36 cellular contexts compared by ENCODE assay signal in genomic region chr11:4714300-4714699, GRCh38. TPM values are rescaled to one million over a fixed set of nuclear protein-coding genes. Genes with fewer than 3 reads are reported as not detected.
"Had no signal": no experiment of that assay in that cellular context is flagged by ENCODE, and none has a peak within 500 bp of the region (broad histone marks: within the 10 kb centered on the region; RNA-seq: fewer than 3 reads in every experiment).

No MANE protein-coding gene starts in this region.

- H3K4me2 ChIP-seq: smooth muscle cell had no signal

- DNase-seq: naive thymus-derived CD4-positive, alpha-beta T cell; natural killer cell; nucleus accumbens; pancreas; psoas muscle; right cardiac atrium; spleen; stimulated activated CD4-positive, alpha-beta T cell treated with anti-CD3 and anti-CD28 coated beads, Interleukin-12 subunit alpha, Interleukin-12 subunit beta, amount 100 ng/mL, for 4 hours; stimulated activated CD4-positive, alpha-beta T cell treated with anti-CD3 and anti-CD28 coated beads, Interleukin-1b, Interleukin-23, amount 100 ng/mL, for 48 hours; stimulated activated CD4-positive, alpha-beta T cell treated with anti-CD3 and anti-CD28 coated beads, Interleukin-4, amount 100 ng/mL, for 1 hour; stimulated activated CD4-positive, alpha-beta T cell treated with anti-CD3 and anti-CD28 coated beads, Interleukin-4, amount 100 ng/mL, for 4 hours; stimulated activated CD8-positive, alpha-beta memory T cell treated with anti-CD3 and anti-CD28 coated beads, Interleukin-4, amount 100 ng/mL, for 48 hours; stimulated activated naive CD4-positive, alpha-beta T cell; stimulated activated naive CD8-positive, alpha-beta T cell treated with anti-CD3 and anti-CD28 coated beads, Interleukin-15, amount 100 ng/mL, for 72 hours; stimulated activated naive CD8-positive, alpha-beta T cell treated with anti-CD3 and anti-CD28 coated beads, Interleukin-15, Interleukin-2, amounts not matched to agents 100 U/mL and 50 U/mL, for 24 hours; substantia nigra; testis; tibial artery; transverse colon; upper lobe of right lung; uterus had no signal

- H3K27ac Mint-ChIP-seq: naive thymus-derived CD4-positive, alpha-beta T cell; natural killer cell; nephron; stimulated activated memory B cell treated with anti-CD40 and anti-IgM and Interleukin-4, amounts not matched to agents 10 μg/mL and 1 μg/mL and 100 μg/mL, for 72 hours; stimulated activated naive CD8-positive, alpha-beta T cell treated with anti-CD3 and anti-CD28 coated beads, Interleukin-15, amount 100 ng/mL, for 72 hours; type B pancreatic cell had no signal

- H3K27me3 Mint-ChIP-seq: type B pancreatic cell had no signal

- H3K27ac ChIP-seq: neutrophil, pancreas, psoas muscle, skin epidermis, spleen, suprapubic skin, testis, tibial artery, upper lobe of right lung, uterus had no signal

- H3K36me3 ChIP-seq: neutrophil, pancreas, spleen, suprapubic skin, tibial artery, transverse colon, upper lobe of right lung, uterus had no signal

- ATAC-seq: naive thymus-derived CD4-positive, alpha-beta T cell; natural killer cell; pancreas; psoas muscle; right cardiac atrium; sciatic nerve; stimulated activated memory B cell treated with anti-CD40 and anti-IgM and Interleukin-4, amounts not matched to agents 10 μg/mL and 1 μg/mL and 100 μg/mL, for 72 hours; stimulated activated naive CD8-positive, alpha-beta T cell treated with anti-CD3 and anti-CD28 coated beads, Interleukin-15, amount 100 ng/mL, for 72 hours; stimulated activated naive CD8-positive, alpha-beta T cell treated with anti-CD3 and anti-CD28 coated beads, Interleukin-15, Interleukin-2, amounts not matched to agents 100 U/mL and 50 U/mL, for 24 hours; upper lobe of right lung had no signal

- H3K9me3 ChIP-seq: neutrophil, pancreas, psoas muscle, spleen, suprapubic skin, testis, tibial artery, transverse colon, upper lobe of right lung, uterus had no signal

- H3K9me3 Mint-ChIP-seq: natural killer cell; nephron; stimulated activated naive CD8-positive, alpha-beta T cell treated with anti-CD3 and anti-CD28 coated beads, Interleukin-15, amount 100 ng/mL, for 72 hours; type B pancreatic cell had no signal

- H3K4me3 ChIP-seq: pancreas, psoas muscle, skin epidermis, smooth muscle cell, spleen, suprapubic skin, testis, tibial artery, transverse colon, upper lobe of right lung, uterus had no signal

- H3K4me1 Mint-ChIP-seq: naive thymus-derived CD4-positive, alpha-beta T cell; natural killer cell; nephron; neural crest cell; stimulated activated memory B cell treated with anti-CD40 and anti-IgM and Interleukin-4, amounts not matched to agents 10 μg/mL and 1 μg/mL and 100 μg/mL, for 72 hours; stimulated activated naive CD8-positive, alpha-beta T cell treated with anti-CD3 and anti-CD28 coated beads, Interleukin-15, amount 100 ng/mL, for 72 hours had no signal

- H3K27me3 ChIP-seq: neutrophil, pancreas, suprapubic skin, testis, tibial artery, transverse colon, upper lobe of right lung, uterus had no signal

- FAIRE-seq: pancreas had no signal

- H3K36me3 Mint-ChIP-seq: naive thymus-derived CD4-positive, alpha-beta T cell; natural killer cell; stimulated activated memory B cell treated with anti-CD40 and anti-IgM and Interleukin-4, amounts not matched to agents 10 μg/mL and 1 μg/mL and 100 μg/mL, for 72 hours; type B pancreatic cell had no signal

- H3K4me1 ChIP-seq: pancreas, psoas muscle, spleen, suprapubic skin, testis, transverse colon, upper lobe of right lung, uterus had no signal

- H3K4me3 Mint-ChIP-seq: naive thymus-derived CD4-positive, alpha-beta T cell; natural killer cell; nephron; neural crest cell; stimulated activated memory B cell treated with anti-CD40 and anti-IgM and Interleukin-4, amounts not matched to agents 10 μg/mL and 1 μg/mL and 100 μg/mL, for 72 hours; stimulated activated naive CD8-positive, alpha-beta T cell treated with anti-CD3 and anti-CD28 coated beads, Interleukin-15, amount 100 ng/mL, for 72 hours; type B pancreatic cell had no signal

RNA-seq across cellular contexts. Expression of gene MMP26, which starts 9.7 kb away (rescaled TPM):
- total RNA-seq: naive thymus-derived CD4-positive, alpha-beta T cell; natural killer cell; neural crest cell; omental fat pad; osteocyte; pancreas; posterior vena cava; psoas muscle; renal cortical epithelial cell; right cardiac atrium; sciatic nerve; smooth muscle cell; spleen; suprapubic skin; transverse colon; upper lobe of right lung; urinary bladder; uterus had no signal
- polyA plus RNA-seq: naive thymus-derived CD4-positive, alpha-beta T cell; psoas muscle; right cardiac atrium; smooth muscle cell; spleen; urinary bladder had no signal

RNA-seq across cellular contexts. Expression of gene OR51E2, which starts 16.6 kb away (rescaled TPM):
- total RNA-seq: naive thymus-derived CD4-positive, alpha-beta T cell; natural killer cell; neural crest cell; renal cortical epithelial cell; right cardiac atrium; smooth muscle cell; spleen; suprapubic skin; upper lobe of right lung had no signal
- polyA plus RNA-seq: naive thymus-derived CD4-positive, alpha-beta T cell; smooth muscle cell had no signal

RNA-seq across cellular contexts. Expression of gene OR51F1, which starts 55.4 kb away (rescaled TPM):
- total RNA-seq: naive thymus-derived CD4-positive, alpha-beta T cell; natural killer cell; neural crest cell; omental fat pad; osteocyte; pancreas; posterior vena cava; psoas muscle; renal cortical epithelial cell; right cardiac atrium; sciatic nerve; smooth muscle cell; spleen; suprapubic skin; testis; transverse colon; upper lobe of right lung; urinary bladder; uterus had no signal
- polyA plus RNA-seq: naive thymus-derived CD4-positive, alpha-beta T cell; pancreas; psoas muscle; right cardiac atrium; smooth muscle cell; spleen; thymus; urinary bladder had no signal
